ENCODE assay signal across 1 cellular context in the genomic region with DNA sequence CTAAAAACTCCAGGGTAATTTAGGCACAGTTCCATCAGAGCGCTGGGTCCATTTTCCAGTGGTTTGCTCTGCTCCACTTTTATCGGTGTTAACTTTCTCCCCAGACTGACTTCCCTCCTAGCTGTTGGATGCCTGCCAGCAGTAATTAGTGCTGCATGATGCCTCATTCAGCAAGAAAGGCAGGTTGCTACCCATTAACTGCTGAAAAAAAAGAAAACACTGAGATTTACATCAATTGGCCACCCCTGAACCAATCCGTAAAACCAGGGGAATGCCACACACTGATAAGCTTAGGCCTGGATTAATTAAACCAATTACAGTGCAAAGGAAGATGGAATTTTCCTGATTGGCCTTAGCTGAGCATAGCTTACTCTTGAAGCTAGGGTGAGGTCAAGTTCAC.
TF ChIP-seq lines count a peak whose summit lies in the region.

No MANE protein-coding gene starts in this region.

TF ChIP-seq in HepG2, 621 proteins besides CTCF, POLR2A, EP300 and RAD21 (continued from another document):
- TF ChIP-seq, protein P1, sequence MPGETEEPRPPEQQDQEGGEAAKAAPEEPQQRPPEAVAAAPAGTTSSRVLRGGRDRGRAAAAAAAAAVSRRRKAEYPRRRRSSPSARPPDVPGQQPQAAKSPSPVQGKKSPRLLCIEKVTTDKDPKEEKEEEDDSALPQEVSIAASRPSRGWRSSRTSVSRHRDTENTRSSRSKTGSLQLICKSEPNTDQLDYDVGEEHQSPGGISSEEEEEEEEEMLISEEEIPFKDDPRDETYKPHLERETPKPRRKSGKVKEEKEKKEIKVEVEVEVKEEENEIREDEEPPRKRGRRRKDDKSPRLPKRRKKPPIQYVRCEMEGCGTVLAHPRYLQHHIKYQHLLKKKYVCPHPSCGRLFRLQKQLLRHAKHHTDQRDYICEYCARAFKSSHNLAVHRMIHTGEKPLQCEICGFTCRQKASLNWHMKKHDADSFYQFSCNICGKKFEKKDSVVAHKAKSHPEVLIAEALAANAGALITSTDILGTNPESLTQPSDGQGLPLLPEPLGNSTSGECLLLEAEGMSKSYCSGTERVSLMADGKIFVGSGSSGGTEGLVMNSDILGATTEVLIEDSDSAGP (CRISPR knock-in tag; IDR thresholded peaks at IDR 0.05; ENCODE audit: borderline replicate concordance), result no peak
- TF ChIP-seq RARG (CRISPR knock-in tag; IDR thresholded peaks at IDR 0.05; ENCODE audit: low read depth), result no peak
- TF ChIP-seq CEBPB (IDR thresholded peaks at IDR 0.05; ENCODE audit: borderline replicate concordance, low read depth, low read length), result no peak
- no peak for TF ChIP-seq PITX1 (CRISPR knock-in tag; IDR thresholded peaks at IDR 0.05)
- no peak for TF ChIP-seq ZNF567 (CRISPR knock-in tag; IDR thresholded peaks at IDR 0.05; ENCODE audit: borderline replicate concordance)
